In genomic region chr15:74888716-74889115, GRCh38 we compare ENCODE assay signal across 12 cellular contexts. TPM values are rescaled to one million over a fixed set of nuclear protein-coding genes. Genes with fewer than 3 reads are reported as not detected.
A peak's percentile ranks its signal among the peaks of the same experiment; 100 is the strongest.
DNase-seq lines count a peak whose midpoint lies in the region; ATAC-seq, FAIRE-seq and TF ChIP-seq lines count a peak whose summit lies in the region.
"Had no signal": no experiment of that assay in that cellular context is flagged by ENCODE, and none has a peak within 500 bp of the region (broad histone marks: within the 10 kb centered on the region; RNA-seq: fewer than 3 reads in every experiment).

No MANE protein-coding gene starts in this region.

- H2AFZ ChIP-seq in OCI-LY3 (ENCODE audit: low read depth, low read length) (no peak overlapping the region), osteoblast (ENCODE audit: low read length) (peak overlapping the region; percentile 99)

- H3K4me3 Mint-ChIP-seq in activated CD8-positive, alpha-beta memory T cell treated with anti-CD3 and anti-CD28 coated beads, Interleukin-2, amount 10 ng/mL, durations not matched to agents 7 days and 5 days = peak overlapping the region; percentile 93
- no peak overlapping the region for H3K4me3 Mint-ChIP-seq in chondrocyte (ENCODE audit: unreplicated experiment)

- H3K9me3 ChIP-seq in OCI-LY3 (ENCODE audit: insufficient read depth, low read length) = no peaks in the 10 kb centered on the region
- H3K9me3 ChIP-seq in osteoblast (ENCODE audit: low read depth, low read length) = no peaks in the 10 kb centered on the region
- H3K9me3 ChIP-seq: body of pancreas had no signal

- H3K9ac ChIP-seq in OCI-LY3 (ENCODE audit: low read length) = peak overlapping the region; percentile 93; the same call in 1 of the 2 replicates

- H3K4me2 ChIP-seq in OCI-LY3 (ENCODE audit: low read length) (peak overlapping the region; percentile 98), osteoblast (ENCODE audit: insufficient read depth, low read length) (no peak overlapping the region)

- H4K20me1 ChIP-seq in OCI-LY3 (ENCODE audit: insufficient read depth, low read length) (no peaks in the 10 kb centered on the region), osteoblast (ENCODE audit: insufficient read depth, low read length) (no peaks in the 10 kb centered on the region)

- H3K27ac ChIP-seq in OCI-LY3 (ENCODE audit: low read length) (no peak overlapping the region), osteoblast (ENCODE audit: low read depth, low read length) (no peak overlapping the region)
- H3K27ac ChIP-seq: PC-9 had no signal

- H3K4me1 Mint-ChIP-seq in activated CD8-positive, alpha-beta memory T cell treated with anti-CD3 and anti-CD28 coated beads, Interleukin-2, amount 10 ng/mL, durations not matched to agents 7 days and 5 days = peaks cover 55% of the 10 kb centered on the region
- H3K4me1 Mint-ChIP-seq in chondrocyte (ENCODE audit: low read depth) = peaks cover 28% of the 10 kb centered on the region

- H3K36me3 ChIP-seq in OCI-LY3 (replicated peaks; ENCODE audit: low read depth, low read length) (peaks cover 24% of the 10 kb centered on the region), osteoblast (ENCODE audit: insufficient read depth, low read length) (peaks cover 13% of the 10 kb centered on the region)

- H3K27me3 Mint-ChIP-seq in activated CD8-positive, alpha-beta memory T cell treated with anti-CD3 and anti-CD28 coated beads, Interleukin-2, amount 10 ng/mL, durations not matched to agents 7 days and 5 days = no peaks in the 10 kb centered on the region
- H3K27me3 Mint-ChIP-seq in chondrocyte (ENCODE audit: low read depth) = no peaks in the 10 kb centered on the region

- no peaks in the 10 kb centered on the region for H3K9me3 Mint-ChIP-seq in activated CD8-positive, alpha-beta memory T cell treated with anti-CD3 and anti-CD28 coated beads, Interleukin-2, amount 10 ng/mL, durations not matched to agents 7 days and 5 days (ENCODE audit: low read depth)
- H3K9me3 Mint-ChIP-seq in chondrocyte (ENCODE audit: low read depth) = no peaks in the 10 kb centered on the region

- DNase-seq in activated CD8-positive, alpha-beta memory T cell treated with anti-CD3 and anti-CD28 coated beads, Interleukin-2, amount 10 ng/mL, durations not matched to agents 7 days and 5 days = no peak
- DNase-seq in activated CD8-positive, alpha-beta memory T cell treated with anti-CD3 and anti-CD28 coated beads, Interleukin-2, amount 50 U/mL, for 4 hours = no peak
- DNase-seq in chondrocyte (ENCODE audit: low spot score) (no peak), osteoblast (ENCODE audit: insufficient read length, low spot score, missing footprints) (no peak), HTR-8/SVneo (ENCODE audit: insufficient read length, low spot score) (no peak), UCSD-AML1 (lab: John Stamatoyannopoulos, UW; ENCODE audit: unreplicated experiment) (no peak)
- DNase-seq: DMS 273 treated with DMSO at 0.1 percent for 48 hours, PC-9 had no signal

- H3K4me3 ChIP-seq in OCI-LY3 (ENCODE audit: low read length) (peak overlapping the region; percentile 85), osteoblast (ENCODE audit: insufficient read depth, low read length) (no peak overlapping the region)

- H3K79me2 ChIP-seq in OCI-LY3 (ENCODE audit: low read length) = peaks cover 37% of the 10 kb centered on the region
- H3K79me2 ChIP-seq in osteoblast (ENCODE audit: insufficient read depth, low read length) = peaks cover 13% of the 10 kb centered on the region

- no peak for ATAC-seq in activated CD8-positive, alpha-beta memory T cell treated with anti-CD3 and anti-CD28 coated beads, Interleukin-2, amount 10 ng/mL, durations not matched to agents 7 days and 5 days
- no peak for ATAC-seq in GM18867 (IDR thresholded peaks at IDR 0.05; ENCODE audit: unreplicated experiment)
- ATAC-seq: body of pancreas had no signal

- TF ChIP-seq CTCF in OCI-LY3 (IDR thresholded peaks at IDR 0.05; ENCODE audit: low read depth, low read length) (no peak), chondrocyte (IDR thresholded peaks at IDR 0.05) (no peak), osteoblast (IDR thresholded peaks at IDR 0.05; ENCODE audit: extremely low read depth, low read depth, low read length) (no peak)

- peaks cover 25% of the 10 kb centered on the region for H3K36me3 Mint-ChIP-seq in activated CD8-positive, alpha-beta memory T cell treated with anti-CD3 and anti-CD28 coated beads, Interleukin-2, amount 10 ng/mL, durations not matched to agents 7 days and 5 days
- H3K36me3 Mint-ChIP-seq in chondrocyte (ENCODE audit: low read depth) = no peaks in the 10 kb centered on the region

- no peak overlapping the region for H3K27ac Mint-ChIP-seq in activated CD8-positive, alpha-beta memory T cell treated with anti-CD3 and anti-CD28 coated beads, Interleukin-2, amount 10 ng/mL, durations not matched to agents 7 days and 5 days
- H3K27ac Mint-ChIP-seq in chondrocyte (ENCODE audit: unreplicated experiment) = peak overlapping the region; percentile 74

- CTCF ChIA-PET in activated CD8-positive, alpha-beta memory T cell treated with anti-CD3 and anti-CD28 coated beads, Interleukin-2, amount 10 ng/mL, durations not matched to agents 7 days and 5 days (lab: Charles Lee) = interaction anchor here (2.2 to 6.1 kb wide), 2 partner anchors 11 to 19 kb away, joined by 8 to 43 read pairs; no protein-coding TSS in a partner anchor

- no peaks in the 10 kb centered on the region for H3K27me3 ChIP-seq in OCI-LY3 (ENCODE audit: low read depth, low read length)
- no peaks in the 10 kb centered on the region for H3K27me3 ChIP-seq in osteoblast (ENCODE audit: insufficient read depth, low read length)
- H3K27me3 ChIP-seq: body of pancreas had no signal

- H3K4me1 ChIP-seq in OCI-LY3 (ENCODE audit: low read length) (peaks cover 53% of the 10 kb centered on the region), osteoblast (ENCODE audit: insufficient read depth, low read length) (peaks cover 23% of the 10 kb centered on the region)

- no peak for FAIRE-seq in HTR-8/SVneo (lab: Jason Lieb, UNC)
- FAIRE-seq: urothelium cell line had no signal

RNA-seq across cellular contexts. Expression of gene MPI, which starts 1.1 kb away (rescaled TPM):
- total RNA-seq in activated CD8-positive, alpha-beta memory T cell treated with anti-CD3 and anti-CD28 coated beads, Interleukin-2, amount 10 ng/mL, durations not matched to agents 7 days and 5 days = 10 to 100 TPM; 52.8 to 59.0 TPM
- total RNA-seq in chondrocyte (27.6 to 29.2 TPM (median 28.2 TPM) in 3 replicates), osteoblast (33.9 and 54.3 TPM in 2 replicates)

RNA-seq across cellular contexts. Expression of gene SCAMP2, which starts 15.6 kb away (rescaled TPM):
- total RNA-seq in activated CD8-positive, alpha-beta memory T cell treated with anti-CD3 and anti-CD28 coated beads, Interleukin-2, amount 10 ng/mL, durations not matched to agents 7 days and 5 days = 100 to 1,000 TPM; 108 to 115 TPM
- total RNA-seq in chondrocyte (67.4 to 75.5 TPM (median 67.9 TPM) in 3 replicates), osteoblast (23.9 and 28.3 TPM in 2 replicates)

RNA-seq across cellular contexts. Expression of gene FAM219B, which starts 17.9 kb away (rescaled TPM):
- 100 to 1,000 TPM in 1 of 2 experiments, 10 to 100 TPM in 1; 95.2 to 119 TPM for total RNA-seq in activated CD8-positive, alpha-beta memory T cell treated with anti-CD3 and anti-CD28 coated beads, Interleukin-2, amount 10 ng/mL, durations not matched to agents 7 days and 5 days
- total RNA-seq in chondrocyte = 78.0 to 97.6 TPM (median 89.9 TPM) in 3 replicates
- total RNA-seq in osteoblast = 36.6 and 46.3 TPM in 2 replicates

RNA-seq across cellular contexts. Expression of gene ULK3, which starts 45.8 kb away (rescaled TPM):
- total RNA-seq in activated CD8-positive, alpha-beta memory T cell treated with anti-CD3 and anti-CD28 coated beads, Interleukin-2, amount 10 ng/mL, durations not matched to agents 7 days and 5 days = 10 to 100 TPM; 48.5 to 58.6 TPM
- 24.3 to 29.0 TPM (median 24.5 TPM) in 3 replicates for total RNA-seq in chondrocyte
- 19.4 and 21.4 TPM in 2 replicates for total RNA-seq in osteoblast

RNA-seq across cellular contexts. Expression of gene COX5A, which starts 49.2 kb away (rescaled TPM):
- total RNA-seq in activated CD8-positive, alpha-beta memory T cell treated with anti-CD3 and anti-CD28 coated beads, Interleukin-2, amount 10 ng/mL, durations not matched to agents 7 days and 5 days = 100 to 1,000 TPM; 322 to 326 TPM
- total RNA-seq in chondrocyte (126 to 133 TPM (median 131 TPM) in 3 replicates), osteoblast (27.1 and 38.9 TPM in 2 replicates)
